In the genomic region with DNA sequence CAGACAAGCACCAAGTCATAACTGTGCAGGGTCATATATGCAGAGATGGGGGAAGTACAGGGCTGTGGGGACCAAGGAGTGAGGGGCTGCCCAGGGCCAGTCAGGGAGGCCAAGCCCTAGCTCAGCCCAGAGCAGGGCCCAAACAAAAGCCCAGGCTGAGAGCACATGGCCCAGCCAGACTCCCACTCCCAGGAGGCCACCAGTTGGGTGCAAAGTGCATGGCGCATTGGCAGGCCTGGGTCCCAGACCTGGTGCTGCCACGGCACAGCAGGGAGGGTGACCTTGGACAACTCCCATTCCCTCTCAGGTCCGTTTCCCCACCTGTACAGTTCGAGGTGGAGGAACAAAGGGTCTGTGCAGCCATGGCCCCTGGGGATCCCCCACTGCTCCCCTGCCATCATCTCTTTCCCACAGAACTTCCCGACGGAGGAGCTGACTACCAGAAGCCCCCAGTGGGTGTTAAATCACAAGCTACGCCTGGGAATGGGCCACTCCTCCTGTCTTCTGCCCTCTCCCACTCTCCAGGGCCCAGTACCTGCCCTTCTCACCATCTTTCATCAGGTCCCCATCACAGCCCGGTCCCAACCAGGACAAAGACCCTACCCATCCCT, we compare ENCODE assay signal across 1 cellular context.
A peak's percentile ranks its signal among the peaks of the same experiment; 100 is the strongest.
TF ChIP-seq lines count a peak whose summit lies in the region.

No MANE protein-coding gene starts in this region.

TF ChIP-seq in HepG2, 621 proteins besides CTCF, POLR2A, EP300 and RAD21 (continued from another document and continues in another):
- TF ChIP-seq, protein P1, sequence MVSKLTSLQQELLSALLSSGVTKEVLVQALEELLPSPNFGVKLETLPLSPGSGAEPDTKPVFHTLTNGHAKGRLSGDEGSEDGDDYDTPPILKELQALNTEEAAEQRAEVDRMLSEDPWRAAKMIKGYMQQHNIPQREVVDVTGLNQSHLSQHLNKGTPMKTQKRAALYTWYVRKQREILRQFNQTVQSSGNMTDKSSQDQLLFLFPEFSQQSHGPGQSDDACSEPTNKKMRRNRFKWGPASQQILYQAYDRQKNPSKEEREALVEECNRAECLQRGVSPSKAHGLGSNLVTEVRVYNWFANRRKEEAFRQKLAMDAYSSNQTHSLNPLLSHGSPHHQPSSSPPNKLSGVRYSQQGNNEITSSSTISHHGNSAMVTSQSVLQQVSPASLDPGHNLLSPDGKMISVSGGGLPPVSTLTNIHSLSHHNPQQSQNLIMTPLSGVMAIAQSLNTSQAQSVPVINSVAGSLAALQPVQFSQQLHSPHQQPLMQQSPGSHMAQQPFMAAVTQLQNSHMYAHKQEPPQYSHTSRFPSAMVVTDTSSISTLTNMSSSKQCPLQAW (CRISPR knock-in tag; IDR thresholded peaks at IDR 0.05), result peak; percentile 90
- peak; percentile 58 for TF ChIP-seq KAT8 (CRISPR knock-in tag; IDR thresholded peaks at IDR 0.05)
- no peak for TF ChIP-seq HOXA5 (CRISPR knock-in tag; IDR thresholded peaks at IDR 0.05)
- TF ChIP-seq ZNF747 (CRISPR knock-in tag; IDR thresholded peaks at IDR 0.05; ENCODE audit: borderline replicate concordance), result peak; percentile 75
- TF ChIP-seq RORA (CRISPR knock-in tag; IDR thresholded peaks at IDR 0.05), result no peak
- TF ChIP-seq, protein P2, sequence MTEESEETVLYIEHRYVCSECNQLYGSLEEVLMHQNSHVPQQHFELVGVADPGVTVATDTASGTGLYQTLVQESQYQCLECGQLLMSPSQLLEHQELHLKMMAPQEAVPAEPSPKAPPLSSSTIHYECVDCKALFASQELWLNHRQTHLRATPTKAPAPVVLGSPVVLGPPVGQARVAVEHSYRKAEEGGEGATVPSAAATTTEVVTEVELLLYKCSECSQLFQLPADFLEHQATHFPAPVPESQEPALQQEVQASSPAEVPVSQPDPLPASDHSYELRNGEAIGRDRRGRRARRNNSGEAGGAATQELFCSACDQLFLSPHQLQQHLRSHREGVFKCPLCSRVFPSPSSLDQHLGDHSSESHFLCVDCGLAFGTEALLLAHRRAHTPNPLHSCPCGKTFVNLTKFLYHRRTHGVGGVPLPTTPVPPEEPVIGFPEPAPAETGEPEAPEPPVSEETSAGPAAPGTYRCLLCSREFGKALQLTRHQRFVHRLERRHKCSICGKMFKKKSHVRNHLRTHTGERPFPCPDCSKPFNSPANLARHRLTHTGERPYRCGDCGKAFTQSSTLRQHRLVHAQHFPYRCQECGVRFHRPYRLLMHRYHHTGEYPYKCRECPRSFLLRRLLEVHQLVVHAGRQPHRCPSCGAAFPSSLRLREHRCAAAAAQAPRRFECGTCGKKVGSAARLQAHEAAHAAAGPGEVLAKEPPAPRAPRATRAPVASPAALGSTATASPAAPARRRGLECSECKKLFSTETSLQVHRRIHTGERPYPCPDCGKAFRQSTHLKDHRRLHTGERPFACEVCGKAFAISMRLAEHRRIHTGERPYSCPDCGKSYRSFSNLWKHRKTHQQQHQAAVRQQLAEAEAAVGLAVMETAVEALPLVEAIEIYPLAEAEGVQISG (CRISPR knock-in tag; IDR thresholded peaks at IDR 0.05), result peak; percentile 85
- no peak; the same call in 1 of the 2 replicates for TF ChIP-seq ZNF891 (CRISPR knock-in tag; IDR thresholded peaks at IDR 0.05)
- peak; percentile 57; the same call in 1 of the 2 replicates for TF ChIP-seq TMF1 (CRISPR knock-in tag; IDR thresholded peaks at IDR 0.05; ENCODE audit: low read depth)
- no peak for TF ChIP-seq BRF2 (CRISPR knock-in tag; IDR thresholded peaks at IDR 0.05)
- TF ChIP-seq SMAD9 (CRISPR knock-in tag; IDR thresholded peaks at IDR 0.05), result peak; percentile 49; the same call in 1 of the 2 replicates
- TF ChIP-seq WIZ (CRISPR knock-in tag; IDR thresholded peaks at IDR 0.05), result no peak
- TF ChIP-seq HDAC1 (CRISPR knock-in tag; IDR thresholded peaks at IDR 0.05), result peak; percentile 47; the same call in 1 of the 2 replicates
- peak; percentile 75 for TF ChIP-seq POLR2AphosphoS5 (IDR thresholded peaks at IDR 0.05; ENCODE audit: low read depth, low read length)
- TF ChIP-seq ZSCAN29 (CRISPR knock-in tag; conservative IDR thresholded peaks at IDR 0.05), result peak; percentile 79
- no peak for TF ChIP-seq ZNF383 (CRISPR knock-in tag; IDR thresholded peaks at IDR 0.05; ENCODE audit: borderline replicate concordance)
- TF ChIP-seq RCOR2 (CRISPR knock-in tag; IDR thresholded peaks at IDR 0.05), result 0 out of 2 replicates have a peak, but pooled peaks have one; percentile 52
- 0 out of 2 replicates have a peak, but pooled peaks have one; percentile 39 for TF ChIP-seq RELA (CRISPR knock-in tag; IDR thresholded peaks at IDR 0.05)
- no peak for TF ChIP-seq FOXK2 (IDR thresholded peaks at IDR 0.05)
- TF ChIP-seq ZNF782 (CRISPR knock-in tag; IDR thresholded peaks at IDR 0.05; ENCODE audit: borderline replicate concordance), result peak; percentile 86
- TF ChIP-seq ZNF598 (CRISPR knock-in tag; IDR thresholded peaks at IDR 0.05; ENCODE audit: borderline replicate concordance), result 0 out of 2 replicates have a peak, but pooled peaks have one; percentile 47
- TF ChIP-seq IRX3 (CRISPR knock-in tag; IDR thresholded peaks at IDR 0.05; ENCODE audit: borderline replicate concordance, low read depth), result peak; percentile 28; the same call in 1 of the 2 replicates
- peak; percentile 68; the same call in 1 of the 2 replicates for TF ChIP-seq ZBTB26 (CRISPR knock-in tag; IDR thresholded peaks at IDR 0.05; ENCODE audit: borderline replicate concordance)
- TF ChIP-seq ZNF34 (CRISPR knock-in tag; IDR thresholded peaks at IDR 0.05; ENCODE audit: borderline replicate concordance), result no peak
- TF ChIP-seq ETV6 (CRISPR knock-in tag; conservative IDR thresholded peaks at IDR 0.05), result no peak; the same call in 1 of the 2 replicates
- TF ChIP-seq, protein P3, sequence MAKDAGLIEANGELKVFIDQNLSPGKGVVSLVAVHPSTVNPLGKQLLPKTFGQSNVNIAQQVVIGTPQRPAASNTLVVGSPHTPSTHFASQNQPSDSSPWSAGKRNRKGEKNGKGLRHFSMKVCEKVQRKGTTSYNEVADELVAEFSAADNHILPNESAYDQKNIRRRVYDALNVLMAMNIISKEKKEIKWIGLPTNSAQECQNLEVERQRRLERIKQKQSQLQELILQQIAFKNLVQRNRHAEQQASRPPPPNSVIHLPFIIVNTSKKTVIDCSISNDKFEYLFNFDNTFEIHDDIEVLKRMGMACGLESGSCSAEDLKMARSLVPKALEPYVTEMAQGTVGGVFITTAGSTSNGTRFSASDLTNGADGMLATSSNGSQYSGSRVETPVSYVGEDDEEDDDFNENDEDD (CRISPR knock-in tag; IDR thresholded peaks at IDR 0.05; ENCODE audit: borderline replicate concordance), result peak; percentile 83; the same call in 1 of the 2 replicates
- TF ChIP-seq, protein P4, sequence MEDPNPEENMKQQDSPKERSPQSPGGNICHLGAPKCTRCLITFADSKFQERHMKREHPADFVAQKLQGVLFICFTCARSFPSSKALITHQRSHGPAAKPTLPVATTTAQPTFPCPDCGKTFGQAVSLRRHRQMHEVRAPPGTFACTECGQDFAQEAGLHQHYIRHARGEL (CRISPR knock-in tag; IDR thresholded peaks at IDR 0.05), result no peak
- no peak for TF ChIP-seq ZFP36 (IDR thresholded peaks at IDR 0.05; ENCODE audit: borderline replicate concordance, low read depth, low read length, partially characterized antibody)
- TF ChIP-seq ATM (IDR thresholded peaks at IDR 0.05; ENCODE audit: borderline replicate concordance), result no peak
- TF ChIP-seq SMAD3 (CRISPR knock-in tag; IDR thresholded peaks at IDR 0.05), result peak; percentile 85
- TF ChIP-seq, protein P5, sequence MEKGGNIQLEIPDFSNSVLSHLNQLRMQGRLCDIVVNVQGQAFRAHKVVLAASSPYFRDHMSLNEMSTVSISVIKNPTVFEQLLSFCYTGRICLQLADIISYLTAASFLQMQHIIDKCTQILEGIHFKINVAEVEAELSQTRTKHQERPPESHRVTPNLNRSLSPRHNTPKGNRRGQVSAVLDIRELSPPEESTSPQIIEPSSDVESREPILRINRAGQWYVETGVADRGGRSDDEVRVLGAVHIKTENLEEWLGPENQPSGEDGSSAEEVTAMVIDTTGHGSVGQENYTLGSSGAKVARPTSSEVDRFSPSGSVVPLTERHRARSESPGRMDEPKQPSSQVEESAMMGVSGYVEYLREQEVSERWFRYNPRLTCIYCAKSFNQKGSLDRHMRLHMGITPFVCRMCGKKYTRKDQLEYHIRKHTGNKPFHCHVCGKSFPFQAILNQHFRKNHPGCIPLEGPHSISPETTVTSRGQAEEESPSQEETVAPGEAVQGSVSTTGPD (CRISPR knock-in tag; IDR thresholded peaks at IDR 0.05), result peak; percentile 97
- TF ChIP-seq RXRA (CRISPR knock-in tag; IDR thresholded peaks at IDR 0.05), result peak; percentile 88
- peak; percentile 21; the same call in 1 of the 2 replicates for TF ChIP-seq CEBPG (CRISPR knock-in tag; IDR thresholded peaks at IDR 0.05)
- no peak for TF ChIP-seq CHD2 (IDR thresholded peaks at IDR 0.05; ENCODE audit: low read depth, low read length)
- peak; percentile 98 for TF ChIP-seq HNF4A (CRISPR knock-in tag; IDR thresholded peaks at IDR 0.05)
- TF ChIP-seq AKAP8 (CRISPR knock-in tag; IDR thresholded peaks at IDR 0.05), result no peak; the same call in 1 of the 2 replicates
- peak; percentile 71 for TF ChIP-seq NR2C2 (CRISPR knock-in tag; IDR thresholded peaks at IDR 0.05; ENCODE audit: borderline replicate concordance)
- TF ChIP-seq ZNF143 (CRISPR knock-in tag; IDR thresholded peaks at IDR 0.05), result peak; percentile 77
- TF ChIP-seq PTBP1 (IDR thresholded peaks at IDR 0.05; ENCODE audit: low read depth, low read length, poor library complexity, severe bottlenecking), result no peak
- TF ChIP-seq ZNF317 (CRISPR knock-in tag; IDR thresholded peaks at IDR 0.05), result peak; percentile 71
- TF ChIP-seq ZFP37 (CRISPR knock-in tag; IDR thresholded peaks at IDR 0.05; ENCODE audit: borderline replicate concordance), result no peak
- TF ChIP-seq ZNF142 (CRISPR knock-in tag; IDR thresholded peaks at IDR 0.05), result no peak
- TF ChIP-seq ZNF878 (CRISPR knock-in tag; IDR thresholded peaks at IDR 0.05), result peak; percentile 66; the same call in 1 of the 2 replicates
- TF ChIP-seq ZNF282 (IDR thresholded peaks at IDR 0.05; ENCODE audit: partially characterized antibody), result no peak
- peak; percentile 34; the same call in 1 of the 2 replicates for TF ChIP-seq ZNF30 (CRISPR knock-in tag; IDR thresholded peaks at IDR 0.05)
- no peak for TF ChIP-seq STAT5B (CRISPR knock-in tag; IDR thresholded peaks at IDR 0.05)
- TF ChIP-seq CCAR2 (optimal IDR thresholded peaks at IDR 0.05; ENCODE audit: low read depth, low read length), result no peak
- TF ChIP-seq E2F5 (CRISPR knock-in tag; conservative IDR thresholded peaks at IDR 0.05), result no peak
